Comparison of ENCODE assay signal across 8 cellular contexts in genomic region chr3:33131328-33132018, GRCh38. TPM values are rescaled to one million over a fixed set of nuclear protein-coding genes. Genes with fewer than 3 reads are reported as not detected.
A peak's percentile ranks its signal among the peaks of the same experiment; 100 is the strongest.
DNase-seq lines count a peak whose midpoint lies in the region; ATAC-seq and TF ChIP-seq lines count a peak whose summit lies in the region.

No MANE protein-coding gene starts in this region.

- peak; percentile 88 for TF ChIP-seq CTCF in foreskin keratinocyte (conservative IDR thresholded peaks at IDR 0.05)

- no peaks in the 10 kb centered on the region for H3K9me3 Mint-ChIP-seq in activated CD8-positive, alpha-beta T cell treated with anti-CD3 and anti-CD28 coated beads, Interleukin-2, amount 10 ng/mL, durations not matched to agents 7 days and 5 days (ENCODE audit: insufficient read depth)

- ATAC-seq in HG03342 (IDR thresholded peaks at IDR 0.05; ENCODE audit: unreplicated experiment) = peak; percentile 86
- peak; percentile 64 for ATAC-seq in activated CD8-positive, alpha-beta T cell treated with anti-CD3 and anti-CD28 coated beads, Interleukin-2, amount 10 ng/mL, durations not matched to agents 7 days and 5 days
- peak; percentile 80 for ATAC-seq in foreskin keratinocyte

- H3K4me3 Mint-ChIP-seq in activated CD8-positive, alpha-beta T cell treated with anti-CD3 and anti-CD28 coated beads, Interleukin-2, amount 10 ng/mL, durations not matched to agents 7 days and 5 days = no peak overlapping the region

- in situ Hi-C loops in Caki2 (cut with HindIII; ENCODE audit: low pct_unique_long_range_greater_than_20kb, low sequenced_read_pairs) = no loop called here

- H3K27ac ChIP-seq in foreskin keratinocyte = no peak overlapping the region

- CTCF ChIA-PET in activated CD8-positive, alpha-beta T cell treated with anti-CD3 and anti-CD28 coated beads, Interleukin-2, amount 10 ng/mL, durations not matched to agents 7 days and 5 days (lab: Charles Lee) = interaction anchor here (0.7 to 8.7 kb wide), 53 partner anchors 9 to 668 kb away, joined by 3 to 153 read pairs (median 4); no protein-coding TSS in a partner anchor

- H3K27me3 ChIP-seq in foreskin keratinocyte = no peaks in the 10 kb centered on the region

- peaks cover 9% of the 10 kb centered on the region for H3K36me3 Mint-ChIP-seq in activated CD8-positive, alpha-beta T cell treated with anti-CD3 and anti-CD28 coated beads, Interleukin-2, amount 10 ng/mL, durations not matched to agents 7 days and 5 days (ENCODE audit: low read depth)

- H3K27ac Mint-ChIP-seq in activated CD8-positive, alpha-beta T cell treated with anti-CD3 and anti-CD28 coated beads, Interleukin-2, amount 10 ng/mL, durations not matched to agents 7 days and 5 days = no peak overlapping the region

- H3K4me1 ChIP-seq in foreskin keratinocyte = no peaks in the 10 kb centered on the region

- POLR2A ChIA-PET in activated CD8-positive, alpha-beta T cell treated with anti-CD3 and anti-CD28 coated beads, Interleukin-2, amount 10 ng/mL, durations not matched to agents 7 days and 5 days (lab: Charles Lee) = interaction anchor here (0.8 to 1.2 kb wide), 2 partner anchors 241 to 656 kb away, joined by 3 to 4 read pairs; no protein-coding TSS in a partner anchor

- peaks cover 12% of the 10 kb centered on the region for H3K4me1 Mint-ChIP-seq in activated CD8-positive, alpha-beta T cell treated with anti-CD3 and anti-CD28 coated beads, Interleukin-2, amount 10 ng/mL, durations not matched to agents 7 days and 5 days (ENCODE audit: low read depth)

- DNase-seq in Caki2 (ENCODE audit: low read depth) (peak; percentile 35), GM19240 (ENCODE audit: insufficient read length, low spot score) (peak; percentile 40), NCI-H526 (lab: John Stamatoyannopoulos, UW) (peak; percentile 44 to 75), foreskin keratinocyte (peak; percentile 25 to 61), occipital lobe (lab: John Stamatoyannopoulos, UW) (peak; percentile 24)
- DNase-seq in activated CD8-positive, alpha-beta T cell treated with anti-CD3 and anti-CD28 coated beads, Interleukin-2, amount 10 ng/mL, durations not matched to agents 7 days and 5 days = peak; percentile 60
- no peak for DNase-seq in effector CD4-positive, alpha-beta T cell

- no peaks in the 10 kb centered on the region for H3K27me3 Mint-ChIP-seq in activated CD8-positive, alpha-beta T cell treated with anti-CD3 and anti-CD28 coated beads, Interleukin-2, amount 10 ng/mL, durations not matched to agents 7 days and 5 days (ENCODE audit: low read depth)

RNA-seq across cellular contexts. Expression of gene CRTAP, which starts 17.7 kb away (rescaled TPM):
- total RNA-seq in Caki2 (2014; rRNA removed; shearing (Covaris generic); ENCODE audit: low replicate concordance) = 239 and 275 TPM in 2 replicates
- 10 to 100 TPM; 21.2 to 22.5 TPM for total RNA-seq in activated CD8-positive, alpha-beta T cell treated with anti-CD3 and anti-CD28 coated beads, Interleukin-2, amount 10 ng/mL, durations not matched to agents 7 days and 5 days
- 122 and 139 TPM in 2 replicates for total RNA-seq in foreskin keratinocyte
- 116 and 138 TPM in 2 replicates for polyA plus RNA-seq in foreskin keratinocyte
- 18.2 TPM for total RNA-seq in occipital lobe

RNA-seq across cellular contexts. Expression of gene GLB1, which starts 34.5 kb away (rescaled TPM):
- total RNA-seq in Caki2 (2014; rRNA removed; shearing (Covaris generic); ENCODE audit: low replicate concordance) = 55.1 and 55.2 TPM in 2 replicates
- 10 to 100 TPM; 37.8 to 38.7 TPM for total RNA-seq in activated CD8-positive, alpha-beta T cell treated with anti-CD3 and anti-CD28 coated beads, Interleukin-2, amount 10 ng/mL, durations not matched to agents 7 days and 5 days
- total RNA-seq in foreskin keratinocyte (49.8 and 51.2 TPM in 2 replicates), occipital lobe (15.9 TPM)
- 40.5 and 43.5 TPM in 2 replicates for polyA plus RNA-seq in foreskin keratinocyte

RNA-seq across cellular contexts. Expression of gene TMPPE, which starts 34.5 kb away (rescaled TPM):
- total RNA-seq in Caki2 (2014; rRNA removed; shearing (Covaris generic); ENCODE audit: low replicate concordance) = 1.4 and 1.7 TPM in 2 replicates
- 10 to 100 TPM; 11.9 to 12.1 TPM for total RNA-seq in activated CD8-positive, alpha-beta T cell treated with anti-CD3 and anti-CD28 coated beads, Interleukin-2, amount 10 ng/mL, durations not matched to agents 7 days and 5 days
- total RNA-seq in foreskin keratinocyte = 5.5 and 6.0 TPM in 2 replicates
- 0.30 and 0.31 TPM in 2 replicates for polyA plus RNA-seq in foreskin keratinocyte
- total RNA-seq in occipital lobe = 5.6 TPM
